In genomic region chr3:69081583-69082262, GRCh38 we compare ENCODE assay signal across 10 cellular contexts. TPM values are rescaled to one million over a fixed set of nuclear protein-coding genes. Genes with fewer than 3 reads are reported as not detected.
DNase-seq lines count a peak whose midpoint lies in the region; ATAC-seq and TF ChIP-seq lines count a peak whose summit lies in the region.
"Had no signal": no experiment of that assay in that cellular context is flagged by ENCODE, and none has a peak within 500 bp of the region (broad histone marks: within the 10 kb centered on the region; RNA-seq: fewer than 3 reads in every experiment).

No MANE protein-coding gene starts in this region.

- H3K9me3 ChIP-seq in HCT116 (ENCODE audit: control insufficient read depth in 1 of 2, insufficient read depth in 1 of 2, low read depth in 1 of 2, low read length in 2 of 2): no peaks in the 10 kb centered on the region

- no peak overlapping the region for H3K9ac ChIP-seq in HCT116 (ENCODE audit: low read length)

- no TSS peak for BruUV-seq in HCT116 (replicated peaks; lab: Mats Ljungman, UMichigan)

- H3K27me3 ChIP-seq in ACC112 (ENCODE audit: insufficient read depth, low read length) (no peaks in the 10 kb centered on the region), HCT116 (ENCODE audit: insufficient read depth, low read length) (no peaks in the 10 kb centered on the region)

- no peak for ATAC-seq in HCT116
- no peak for ATAC-seq in activated B cell treated with CpG ODN at 0.5 μM for 24 hours (ENCODE audit: low read depth)
- ATAC-seq in GM21737 (IDR thresholded peaks at IDR 0.05; ENCODE audit: unreplicated experiment): no peak
- ATAC-seq in HG02884 (IDR thresholded peaks at IDR 0.05; ENCODE audit: unreplicated experiment): no peak

- H3K27ac Mint-ChIP-seq in activated B cell treated with CpG ODN at 0.5 μM for 24 hours: peak overlapping the region; percentile 95

- no peaks in the 10 kb centered on the region for H3K9me3 Mint-ChIP-seq in activated B cell treated with CpG ODN at 0.5 μM for 24 hours

- DNase-seq in HCT116 (ENCODE audit: low read depth, low spot score) (no peak), activated B cell treated with CpG ODN at 0.5 μM for 24 hours (no peak), lung microvascular endothelial cell (ENCODE audit: low read depth in 2 of 2) (peak; percentile 26 to 69), GM19240 (ENCODE audit: insufficient read length, low spot score) (no peak), cerebellar cortex (ENCODE audit: low spot score) (no peak)
- DNase-seq: activated CD8-positive, alpha-beta memory T cell treated with anti-CD3 and anti-CD28 coated beads, Interleukin-2, amount 50 U/mL, for 48 hours had no signal

- intact Hi-C loops in HCT116 (cut with micrococcal nuclease): loop anchor here (2.0 kb wide), 1 partner anchor 69 kb away; the partner anchor contains the start of gene EOGT
- intact Hi-C loops in activated B cell treated with CpG ODN at 0.5 μM for 24 hours (cut with micrococcal nuclease): loop anchor here (2.0 to 10.0 kb wide), 2 partner anchors 13 to 2003 kb away; no protein-coding TSS in a partner anchor

- peaks cover 45% of the 10 kb centered on the region for H3K4me1 ChIP-seq in ACC112 (ENCODE audit: control insufficient read depth, insufficient read depth, low read length, unreplicated experiment)
- peaks cover 28 to 58% of the 10 kb centered on the region in 2 experiments for H3K4me1 ChIP-seq in HCT116 (ENCODE audit: control insufficient read depth in 1 of 2, insufficient read depth in 2 of 2, low read length in 2 of 2)

- TF ChIP-seq CTCF in HCT116 (IDR thresholded peaks at IDR 0.05 in 2 of 3, conservative IDR thresholded peaks at IDR 0.05 in 1 of 3; ENCODE audit: borderline replicate concordance in 1 of 3, insufficient read depth in 1 of 3, low read depth in 2 of 3, low read length in 2 of 3) (no peak), activated B cell treated with CpG ODN at 0.5 μM for 24 hours (IDR thresholded peaks at IDR 0.05) (no peak)

- TF ChIP-seq POLR2A in HCT116 (IDR thresholded peaks at IDR 0.05; ENCODE audit: borderline replicate concordance, extremely low read depth, insufficient read depth, insufficient read length): no peak

- no peaks in the 10 kb centered on the region for H3K9me2 ChIP-seq in HCT116 (ENCODE audit: insufficient read depth)

- H3K4me3 ChIP-seq in ACC112 (ENCODE audit: low read depth, low read length): no peak overlapping the region
- H3K4me3 ChIP-seq in HCT116 (replicated peaks in 1 of 2; ENCODE audit: low read depth in 1 of 2, low read length in 2 of 2): no peak overlapping the region

- H3K36me3 Mint-ChIP-seq in activated B cell treated with CpG ODN at 0.5 μM for 24 hours (ENCODE audit: low read depth): peaks cover 27% of the 10 kb centered on the region

- POLR2A ChIA-PET in HCT116 (lab: Charles Lee): no interaction called here
- POLR2A ChIA-PET in activated B cell treated with CpG ODN at 0.5 μM for 24 hours (lab: Charles Lee): interaction anchor here (0.8 to 8.9 kb wide), 6 partner anchors 12 to 29 kb away, joined by 3 to 109 read pairs (median 14); partner anchors contain the start of gene TMF1

- CTCF ChIA-PET in HCT116 (lab: Charles Lee) (no interaction called here), activated B cell treated with CpG ODN at 0.5 μM for 24 hours (lab: Charles Lee) (interaction anchor here (2.1 kb wide), 1 partner anchor 39 kb away, joined by 15 read pairs; no protein-coding TSS in a partner anchor)

- RAD21 ChIA-PET in HCT116 (lab: Charles Lee; ENCODE audit: low non-redundant PET in 1 of 2, low total read pairs in 2 of 2, uncharacterized antibody in 2 of 2, unreplicated experiment in 2 of 2): no interaction called here

- no peak overlapping the region for H2AFZ ChIP-seq in ACC112 (ENCODE audit: low read length, unreplicated experiment)
- no peak overlapping the region for H2AFZ ChIP-seq in HCT116 (ENCODE audit: low read depth, low read length, poor library complexity, severe bottlenecking)

- no peak for TF ChIP-seq RAD21 in HCT116 (IDR thresholded peaks at IDR 0.05; ENCODE audit: low read depth)

- H3K79me2 ChIP-seq in ACC112 (ENCODE audit: control insufficient read depth, insufficient read depth, low read length, unreplicated experiment) (peaks cover 45% of the 10 kb centered on the region), HCT116 (ENCODE audit: insufficient read depth, low read length) (peaks cover 43% of the 10 kb centered on the region)

- peaks cover 77% of the 10 kb centered on the region for H3K4me1 Mint-ChIP-seq in activated B cell treated with CpG ODN at 0.5 μM for 24 hours

- H3K27me3 Mint-ChIP-seq in activated B cell treated with CpG ODN at 0.5 μM for 24 hours: no peaks in the 10 kb centered on the region

- peak overlapping the region; percentile 94 for H3K27ac ChIP-seq in ACC112 (ENCODE audit: low read depth, low read length)
- no peak overlapping the region for H3K27ac ChIP-seq in HCT116 (ENCODE audit: low read depth, low read length)

- H3K4me2 ChIP-seq in HCT116 (ENCODE audit: low read length): peak overlapping the region; percentile 40

- no peaks in the 10 kb centered on the region for H4K20me1 ChIP-seq in HCT116 (ENCODE audit: insufficient read depth)

- H3K4me3 Mint-ChIP-seq in activated B cell treated with CpG ODN at 0.5 μM for 24 hours: peak overlapping the region; percentile 44

- H3K36me3 ChIP-seq in ACC112 (ENCODE audit: insufficient read depth, low read length): no peaks in the 10 kb centered on the region
- no peaks in the 10 kb centered on the region for H3K36me3 ChIP-seq in HCT116 (ENCODE audit: control insufficient read depth in 1 of 2, insufficient read depth in 2 of 2, low read length in 2 of 2)

TF ChIP-seq in HCT116, 20 proteins besides CTCF, POLR2A, EP300 and RAD21 (continues in another document):
- TF ChIP-seq JUND (IDR thresholded peaks at IDR 0.05) (peak; percentile 31; the same call in 1 of the 2 replicates), EGR1 (IDR thresholded peaks at IDR 0.05; ENCODE audit: low read depth) (no peak), MAX (IDR thresholded peaks at IDR 0.05) (0 out of 2 replicates have a peak, but pooled peaks have one; percentile 20), FOSL1 (IDR thresholded peaks at IDR 0.05; ENCODE audit: low read depth) (peak; percentile 30; the same call in 1 of the 2 replicates), ZBTB33 (IDR thresholded peaks at IDR 0.05; ENCODE audit: extremely low read depth, insufficient replicate concordance, low read length) (no peak), CBX3 (IDR thresholded peaks at IDR 0.05; ENCODE audit: low read depth) (peak; percentile 58; the same call in 1 of the 2 replicates), ZNF274 (IDR thresholded peaks at IDR 0.05; ENCODE audit: low read depth, low read length) (no peak), EZH2 (IDR thresholded peaks at IDR 0.05) (no peak)
- TF ChIP-seq, protein P1, sequence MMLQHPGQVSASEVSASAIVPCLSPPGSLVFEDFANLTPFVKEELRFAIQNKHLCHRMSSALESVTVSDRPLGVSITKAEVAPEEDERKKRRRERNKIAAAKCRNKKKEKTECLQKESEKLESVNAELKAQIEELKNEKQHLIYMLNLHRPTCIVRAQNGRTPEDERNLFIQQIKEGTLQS (IDR thresholded peaks at IDR 0.05): no peak

RNA-seq across cellular contexts. Expression of gene UBA3, which starts 1.6 kb away (rescaled TPM):
- total RNA-seq in HCT116 (2021; ENCODE audit: unreplicated experiment): 45.6 TPM
- polyA plus RNA-seq in HCT116 (2012): 18.8 and 23.5 TPM in 2 replicates
- 86.6 and 91.9 TPM in 2 replicates for total RNA-seq in activated B cell treated with CpG ODN at 0.5 μM for 24 hours
- 53.2 and 55.6 TPM in 2 replicates for total RNA-seq in lung microvascular endothelial cell

RNA-seq across cellular contexts. Expression of gene ARL6IP5, which starts 3.0 kb away (rescaled TPM):
- total RNA-seq in HCT116 (2021; ENCODE audit: unreplicated experiment) (30.0 TPM), activated B cell treated with CpG ODN at 0.5 μM for 24 hours (77.5 and 77.8 TPM in 2 replicates), lung microvascular endothelial cell (68.1 and 75.2 TPM in 2 replicates)
- polyA plus RNA-seq in HCT116 (2012): 27.6 and 31.4 TPM in 2 replicates

RNA-seq across cellular contexts. Expression of gene TMF1, which starts 29.6 kb away (rescaled TPM):
- total RNA-seq in HCT116 (2021; ENCODE audit: unreplicated experiment) (27.3 TPM), activated B cell treated with CpG ODN at 0.5 μM for 24 hours (36.8 and 43.6 TPM in 2 replicates), lung microvascular endothelial cell (17.4 and 20.4 TPM in 2 replicates)
- polyA plus RNA-seq in HCT116 (2012): 16.6 and 29.0 TPM in 2 replicates

RNA-seq across cellular contexts. Expression of gene LMOD3, which starts 40.7 kb away (rescaled TPM):
- total RNA-seq in HCT116 (2021; ENCODE audit: unreplicated experiment) (not detected), activated B cell treated with CpG ODN at 0.5 μM for 24 hours (not detected in 2 replicates), lung microvascular endothelial cell (not detected in 2 replicates)
- not detected in 2 replicates for polyA plus RNA-seq in HCT116 (2012)
- total RNA-seq: liver had no signal

Comparison
In these comparisons a context has a peak if more than half of its experiments do, and no peak if none do; other contexts are left out.
1. DNase-seq: peak in lung microvascular endothelial cell (2 of 2); none in HCT116 (single experiment), activated B cell treated with CpG ODN at 0.5 μM for 24 hours (single experiment), GM19240 (single experiment) and cerebellar cortex (single experiment).